ENCODE assay signal across 8 cellular contexts in the genomic region with DNA sequence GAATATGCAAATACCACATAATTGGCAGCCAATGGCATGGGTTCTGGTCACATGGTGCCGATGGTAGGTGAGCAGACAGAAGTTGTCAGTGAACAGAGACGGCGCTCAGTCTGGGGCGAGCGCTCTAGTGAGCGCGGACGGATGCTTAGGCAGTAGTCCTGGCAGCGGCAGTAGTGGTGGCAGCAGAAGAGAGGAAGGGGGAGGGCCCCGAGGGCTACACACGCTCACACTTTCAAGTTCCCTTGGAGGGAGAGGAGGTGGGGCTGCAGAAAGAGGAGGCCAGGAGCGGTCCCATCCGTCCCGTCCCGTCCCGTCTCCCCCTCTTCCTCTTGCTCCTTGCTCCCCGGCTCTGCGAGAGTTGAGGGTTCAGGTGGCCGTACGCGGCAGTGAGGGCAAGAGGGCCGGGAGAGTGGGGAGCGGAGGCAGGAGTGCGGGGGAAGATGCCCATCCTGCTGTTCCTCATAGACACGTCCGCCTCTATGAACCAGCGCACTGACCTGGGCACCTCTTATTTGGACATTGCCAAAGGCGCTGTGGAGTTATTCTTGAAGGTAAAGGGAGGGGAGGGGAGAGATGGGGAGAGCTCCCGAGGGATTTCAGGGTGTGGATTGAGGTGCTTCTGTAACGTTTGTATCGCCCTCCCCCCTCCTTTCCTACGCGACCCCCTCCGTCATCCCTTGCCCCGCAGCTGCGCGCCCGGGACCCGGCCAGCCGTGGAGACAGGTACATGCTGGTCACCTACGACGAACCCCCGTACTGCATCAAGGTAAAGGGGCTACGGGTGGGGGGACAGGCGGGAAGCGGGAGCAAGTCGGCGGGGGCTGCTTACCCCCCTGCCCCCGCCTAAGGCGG. TPM values are rescaled to one million over a fixed set of nuclear protein-coding genes. Genes with fewer than 3 reads are reported as not detected.
DNase-seq lines count a peak whose midpoint lies in the region; ATAC-seq, FAIRE-seq and TF ChIP-seq lines count a peak whose summit lies in the region.

A gene with protein sequence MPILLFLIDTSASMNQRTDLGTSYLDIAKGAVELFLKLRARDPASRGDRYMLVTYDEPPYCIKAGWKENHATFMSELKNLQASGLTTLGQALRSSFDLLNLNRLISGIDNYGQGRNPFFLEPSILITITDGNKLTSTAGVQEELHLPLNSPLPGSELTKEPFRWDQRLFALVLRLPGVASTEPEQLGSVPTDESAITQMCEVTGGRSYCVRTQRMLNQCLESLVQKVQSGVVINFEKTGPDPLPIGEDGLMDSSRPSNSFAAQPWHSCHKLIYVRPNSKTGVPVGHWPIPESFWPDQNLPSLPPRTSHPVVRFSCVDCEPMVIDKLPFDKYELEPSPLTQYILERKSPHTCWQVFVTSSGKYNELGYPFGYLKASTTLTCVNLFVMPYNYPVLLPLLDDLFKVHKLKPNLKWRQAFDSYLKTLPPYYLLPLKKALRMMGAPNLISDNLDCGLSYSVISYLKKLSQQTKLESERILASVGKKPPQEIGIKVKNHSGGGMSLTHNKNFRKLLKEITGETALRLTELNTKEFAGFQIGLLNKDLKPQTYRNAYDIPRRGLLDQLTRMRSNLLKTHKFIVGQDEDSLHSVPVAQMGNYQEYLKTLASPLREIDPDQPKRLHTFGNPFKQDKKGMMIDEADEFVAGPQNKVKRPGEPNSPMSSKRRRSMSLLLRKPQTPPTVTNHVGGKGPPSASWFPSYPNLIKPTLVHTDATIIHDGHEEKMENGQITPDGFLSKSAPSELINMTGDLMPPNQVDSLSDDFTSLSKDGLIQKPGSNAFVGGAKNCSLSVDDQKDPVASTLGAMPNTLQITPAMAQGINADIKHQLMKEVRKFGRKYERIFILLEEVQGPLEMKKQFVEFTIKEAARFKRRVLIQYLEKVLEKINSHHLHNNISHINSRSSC (plus strand): TSS at position 108 of the 852 bp plus-strand sequence. CDS start 333 bp downstream, at position 441.

- H3K79me2 ChIP-seq in GM23338 (replicated peaks; ENCODE audit: insufficient read depth): no peaks in the 10 kb centered on the region
- H3K79me2 ChIP-seq in SU-DHL-6 (ENCODE audit: insufficient read depth, low read length): peaks cover 15% of the 10 kb centered on the region

- no peaks in the 10 kb centered on the region for H3K36me3 ChIP-seq in GM23338 (ENCODE audit: insufficient read depth)
- H3K36me3 ChIP-seq in SU-DHL-6 (ENCODE audit: low read length): no peaks in the 10 kb centered on the region; the same call in 1 of the 2 replicates
- H3K36me3 ChIP-seq in pancreas: no peaks in the 10 kb centered on the region
- H3K36me3 ChIP-seq in tibial artery: no peaks in the 10 kb centered on the region

- H3K4me2 ChIP-seq in GM23338: peak within 1 kb of the TSS; percentile 75
- peak within 1 kb of the TSS; percentile 84 for H3K4me2 ChIP-seq in SU-DHL-6 (ENCODE audit: low read depth, low read length, poor library complexity, severe bottlenecking)

- peaks cover 2% of the 10 kb centered on the region for H3K27me3 Mint-ChIP-seq in GM23338 (ENCODE audit: insufficient read depth, low read depth, poor library complexity)
- H3K27me3 Mint-ChIP-seq in activated naive CD8-positive, alpha-beta T cell treated with anti-CD3 and anti-CD28 coated beads for 36 hours: peaks cover 2% of the 10 kb centered on the region

- no peaks in the 10 kb centered on the region for H3K9me3 ChIP-seq in SU-DHL-6 (ENCODE audit: insufficient read depth, low read length)
- H3K9me3 ChIP-seq in pancreas: no peaks in the 10 kb centered on the region
- no peaks in the 10 kb centered on the region for H3K9me3 ChIP-seq in tibial artery

- H2AFZ ChIP-seq in GM23338: no peak within 1 kb of the TSS
- H2AFZ ChIP-seq in SU-DHL-6 (ENCODE audit: low read depth, low read length, severe bottlenecking): peak within 1 kb of the TSS; percentile 94

- H3K27ac ChIP-seq in GM23338 (ENCODE audit: low read depth) (no peak within 1 kb of the TSS), SU-DHL-6 (ENCODE audit: low read depth, low read length) (peak within 1 kb of the TSS; percentile 86), pancreas (peak within 1 kb of the TSS; percentile 61 to 92 (median 84)), tibial artery (peak within 1 kb of the TSS; percentile 96 to 97)

- H3K27me3 ChIP-seq in GM23338 (ENCODE audit: insufficient read depth): no peaks in the 10 kb centered on the region
- H3K27me3 ChIP-seq in SU-DHL-6 (ENCODE audit: low read length): no peaks in the 10 kb centered on the region
- no peaks in the 10 kb centered on the region for H3K27me3 ChIP-seq in pancreas
- no peaks in the 10 kb centered on the region for H3K27me3 ChIP-seq in tibial artery

- TF ChIP-seq CTCF in GM23338 (conservative IDR thresholded peaks at IDR 0.05; ENCODE audit: low read depth in 2 of 2) (no peak), LNCaP clone FGC (IDR thresholded peaks at IDR 0.05; ENCODE audit: control insufficient read depth, extremely low read depth, insufficient read depth) (no peak), SU-DHL-6 (IDR thresholded peaks at IDR 0.05; ENCODE audit: insufficient read depth, low read length, poor library complexity, severe bottlenecking) (no peak), pancreas (IDR thresholded peaks at IDR 0.05) (no peak), tibial artery (IDR thresholded peaks at IDR 0.05) (no peak)

- H3F3A ChIP-seq in GM23338 (replicated peaks; ENCODE audit: low read depth): no peaks in the 10 kb centered on the region
- no peaks in the 10 kb centered on the region for H3F3A ChIP-seq in SU-DHL-6 (ENCODE audit: insufficient read depth)

- no peaks in the 10 kb centered on the region for H3K36me3 Mint-ChIP-seq in GM23338 (ENCODE audit: low read depth)
- H3K36me3 Mint-ChIP-seq in activated naive CD8-positive, alpha-beta T cell treated with anti-CD3 and anti-CD28 coated beads for 36 hours: peaks cover 15% of the 10 kb centered on the region

- no peaks in the 10 kb centered on the region for H3K9me3 Mint-ChIP-seq in GM23338
- H3K9me3 Mint-ChIP-seq in activated naive CD8-positive, alpha-beta T cell treated with anti-CD3 and anti-CD28 coated beads for 36 hours: no peaks in the 10 kb centered on the region

- WGBS in pancreas, 2 donors: 1 to 33% methylated on average over 42 to 49 of the region's 50 CpGs

- ATAC-seq in GM23338 (peak; percentile 88), pancreas (peak; percentile 76 to 85 (median 80))

- H3K9ac ChIP-seq in SU-DHL-6 (ENCODE audit: low read length): peak within 1 kb of the TSS; percentile 92

- intact Hi-C loops in head of caudate nucleus (cut with DNase I) (no loop called here), pancreas (cut with DNase I) (no loop called here), tibial artery (cut with DNase I; ENCODE audit: low total_unique reads) (no loop called here)

- peaks cover 11% of the 10 kb centered on the region for H3K4me1 Mint-ChIP-seq in GM23338
- peaks cover 37% of the 10 kb centered on the region for H3K4me1 Mint-ChIP-seq in activated naive CD8-positive, alpha-beta T cell treated with anti-CD3 and anti-CD28 coated beads for 36 hours

- H3K4me3 ChIP-seq in GM23338: peak within 1 kb of the TSS; percentile 67
- peak within 1 kb of the TSS; percentile 69 for H3K4me3 ChIP-seq in LNCaP clone FGC (ENCODE audit: low read depth, low read length)
- peak within 1 kb of the TSS; percentile 74 for H3K4me3 ChIP-seq in SU-DHL-6 (ENCODE audit: insufficient read depth, low read length, poor library complexity, severe bottlenecking)
- peak within 1 kb of the TSS; percentile 13 to 59 (median 48) for H3K4me3 ChIP-seq in pancreas
- H3K4me3 ChIP-seq in tibial artery: peak within 1 kb of the TSS; percentile 86 to 87

- H3K27ac Mint-ChIP-seq in GM23338: peak within 1 kb of the TSS; percentile 92
- H3K27ac Mint-ChIP-seq in activated naive CD8-positive, alpha-beta T cell treated with anti-CD3 and anti-CD28 coated beads for 36 hours: peak within 1 kb of the TSS; percentile 99

- peak within 1 kb of the TSS; percentile 94 for H3K4me3 Mint-ChIP-seq in GM23338
- H3K4me3 Mint-ChIP-seq in activated naive CD8-positive, alpha-beta T cell treated with anti-CD3 and anti-CD28 coated beads for 36 hours: peak within 1 kb of the TSS; percentile 95

- no peaks in the 10 kb centered on the region for H3K9me2 ChIP-seq in GM23338 (ENCODE audit: insufficient read depth)
- no peaks in the 10 kb centered on the region for H3K9me2 ChIP-seq in SU-DHL-6 (replicated peaks; ENCODE audit: insufficient read depth, low read length)

- DNase-seq in GM23338 (ENCODE audit: low spot score) (peak; percentile 89), LNCaP clone FGC (ENCODE audit: low read depth) (peak; percentile 73), head of caudate nucleus (peak; percentile 70 to 96 (median 89)), pancreas (peak; percentile 76 to 85 (median 78)), tibial artery (peak; percentile 89 to 91)
- peak; percentile 82 for DNase-seq in activated naive CD8-positive, alpha-beta T cell treated with anti-CD3 and anti-CD28 coated beads for 36 hours

- H3K4me1 ChIP-seq in GM23338 (ENCODE audit: insufficient read depth): peaks cover 6% of the 10 kb centered on the region; the same call in 1 of the 2 replicates
- H3K4me1 ChIP-seq in pancreas: no peaks in the 10 kb centered on the region
- peaks cover 0 to 2% (median 0%) of the 10 kb centered on the region in 4 donors for H3K4me1 ChIP-seq in tibial artery

- peak; percentile 91 for FAIRE-seq in G401.6 (lab: Jason Lieb, UNC)
- FAIRE-seq in pancreas (lab: Jason Lieb, UNC): peak; percentile 63

- H4K20me1 ChIP-seq in GM23338 (replicated peaks; ENCODE audit: insufficient read depth) (no peaks in the 10 kb centered on the region), SU-DHL-6 (ENCODE audit: low read depth, low read length) (no peaks in the 10 kb centered on the region)

TF ChIP-seq in GM23338, 12 proteins besides CTCF, POLR2A, EP300 and RAD21 (continues in another document):
- TF ChIP-seq EZH2phosphoT487 (IDR thresholded peaks at IDR 0.05; ENCODE audit: unreplicated experiment): no peak
- no peak for TF ChIP-seq NANOG (IDR thresholded peaks at IDR 0.05; ENCODE audit: borderline replicate concordance)
- TF ChIP-seq CREB1 (CRISPR knock-in tag; IDR thresholded peaks at IDR 0.05; ENCODE audit: low read depth): 0 out of 2 replicates have a peak, but pooled peaks have one; percentile 24

RNA-seq across cellular contexts. Expression of the gene that starts here (rescaled TPM):
- 6.4 and 21.9 TPM in 2 replicates for total RNA-seq in GM23338 (2014; rRNA removed; shearing (Covaris generic))
- polyA plus RNA-seq in GM23338 (2016; fragmentation: Nextera tagmentation; extraction: Ambion mirVana) (4.5 and 4.8 TPM in 2 replicates), pancreas (1 to 10 TPM; 3.9 to 9.9 TPM)
- total RNA-seq in activated naive CD8-positive, alpha-beta T cell treated with anti-CD3 and anti-CD28 coated beads for 36 hours: 10 to 100 TPM; 17.2 to 22.2 TPM
- total RNA-seq in pancreas: 1 to 10 TPM; 1.0 to 4.1 (median 1.5) TPM
